In the genomic region with DNA sequence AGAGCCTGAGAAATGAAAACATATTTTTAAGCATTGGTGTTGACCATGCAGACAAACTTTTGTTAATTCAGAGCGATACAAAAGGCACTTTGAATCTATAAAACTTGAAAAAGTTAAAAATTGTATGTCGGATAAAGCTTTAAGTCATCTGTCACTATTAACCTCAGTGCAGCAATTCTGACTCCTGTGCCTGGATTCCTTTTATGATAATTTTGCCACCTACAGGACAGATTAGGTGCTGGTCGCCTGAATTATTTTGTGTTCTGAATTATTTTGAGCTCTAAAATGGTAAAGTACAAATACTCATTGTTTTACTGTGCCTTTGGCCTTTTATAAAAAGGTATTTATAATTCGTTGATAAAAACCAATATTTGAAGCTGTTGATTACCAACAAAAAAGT, we compare ENCODE assay signal across 8 cellular contexts. TPM values are rescaled to one million over a fixed set of nuclear protein-coding genes. Genes with fewer than 3 reads are reported as not detected.
DNase-seq lines count a peak whose midpoint lies in the region; ATAC-seq and TF ChIP-seq lines count a peak whose summit lies in the region.

No MANE protein-coding gene starts in this region.

- WGBS in hepatocyte (ENCODE audit: low lambda C conversion rate, missing lambda C conversion rate): 79% methylated on average over 4 of the region's 4 CpGs

- H2AFZ ChIP-seq in hepatocyte: no peak overlapping the region

- no peaks in the 10 kb centered on the region for H3K9me2 ChIP-seq in hepatocyte (replicated peaks; ENCODE audit: insufficient read depth)

- H3K27me3 ChIP-seq in CD4-positive, alpha-beta T cell (ENCODE audit: control insufficient read depth, insufficient read depth, low read length): no peaks in the 10 kb centered on the region
- H3K27me3 ChIP-seq in Panc1 (ENCODE audit: control insufficient read depth, insufficient read depth, low read length) (no peaks in the 10 kb centered on the region), hepatocyte (no peaks in the 10 kb centered on the region)

- no peaks in the 10 kb centered on the region for H3K36me3 ChIP-seq in Panc1 (ENCODE audit: control insufficient read depth, insufficient read depth, low read length)
- H3K36me3 ChIP-seq in hepatocyte (replicated peaks; ENCODE audit: insufficient read depth, low read depth): no peaks in the 10 kb centered on the region

- ATAC-seq in CD4-positive, alpha-beta T cell (ENCODE audit: poor library complexity): peak; percentile 80
- ATAC-seq in GM19372 (IDR thresholded peaks at IDR 0.05; ENCODE audit: low read depth, unreplicated experiment) (peak; percentile 68), Panc1 (no peak; the same call in 1 of the 2 replicates), HG02870 (IDR thresholded peaks at IDR 0.05; ENCODE audit: unreplicated experiment) (no peak)

- no peaks in the 10 kb centered on the region for H3K27me3 Mint-ChIP-seq in CD4-positive, alpha-beta T cell

- no peaks in the 10 kb centered on the region for H3K79me2 ChIP-seq in hepatocyte

- no peaks in the 10 kb centered on the region for H3K9me3 Mint-ChIP-seq in CD4-positive, alpha-beta T cell

- peaks cover 23% of the 10 kb centered on the region for H3K4me1 Mint-ChIP-seq in CD4-positive, alpha-beta T cell (ENCODE audit: low read depth)

- peaks cover 72% of the 10 kb centered on the region for H3K36me3 Mint-ChIP-seq in CD4-positive, alpha-beta T cell (ENCODE audit: low read depth)

- BruUV-seq in Panc1 (replicated peaks; lab: Mats Ljungman, UMichigan): no TSS peak

- POLR2A ChIA-PET in CD4-positive, alpha-beta T cell (lab: Charles Lee): interaction anchor here (0.6 to 3.3 kb wide), 9 partner anchors 12 to 130 kb away, joined by 3 to 56 read pairs (median 5); a partner anchor contains a TSS
- POLR2A ChIA-PET in Panc1 (lab: Charles Lee): no interaction called here

- H3K9me3 ChIP-seq in CD4-positive, alpha-beta T cell (ENCODE audit: control insufficient read depth, low read length): no peaks in the 10 kb centered on the region
- H3K9me3 ChIP-seq in Panc1 (ENCODE audit: control insufficient read depth, insufficient read depth, low read depth, low read length) (no peaks in the 10 kb centered on the region), hepatocyte (ENCODE audit: low read depth) (no peaks in the 10 kb centered on the region)

- no peak overlapping the region for H3K4me3 Mint-ChIP-seq in CD4-positive, alpha-beta T cell

- intact Hi-C loops in CD4-positive, alpha-beta T cell (cut with DNase I, micrococcal nuclease): loop anchor here (2.0 to 5.0 kb wide), 3 partner anchors 20 to 130 kb away; a partner anchor contains a TSS
- intact Hi-C loops in Panc1 (cut with micrococcal nuclease; ENCODE audit: unreplicated experiment) (no loop called here), posterior vena cava (cut with DNase I) (no loop called here)

- CTCF ChIA-PET in CD4-positive, alpha-beta T cell (lab: Charles Lee): interaction anchor here (0.8 to 2.4 kb wide), 17 partner anchors 9 to 130 kb away, joined by 3 to 13 read pairs (median 4); a partner anchor contains a TSS
- CTCF ChIA-PET in Panc1 (lab: Charles Lee): interaction anchor here (0.6 to 1.0 kb wide), 4 partner anchors 45 to 210 kb away, joined by 3 to 4 read pairs (median 3); a partner anchor contains a TSS

- H4K20me1 ChIP-seq in hepatocyte (ENCODE audit: insufficient read depth, poor library complexity, severe bottlenecking): no peaks in the 10 kb centered on the region

- peak overlapping the region; percentile 35 for H3K27ac Mint-ChIP-seq in CD4-positive, alpha-beta T cell

- peak in 1 of 10 experiments; percentile 4 for DNase-seq in CD4-positive, alpha-beta T cell
- DNase-seq in Panc1 (ENCODE audit: low read depth, low spot score): no peak
- DNase-seq in hepatocyte (ENCODE audit: low spot score): no peak
- no peak for DNase-seq in posterior vena cava (ENCODE audit: low spot score)
- DNase-seq in middle frontal gyrus (ENCODE audit: extremely low spot score, low spot score): no peak
- DNase-seq in activated gamma-delta T cell (lab: John Stamatoyannopoulos, UW): no peak

- in situ Hi-C loops in Panc1 (cut with HindIII; ENCODE audit: low pct_unique_long_range_greater_than_20kb, low sequenced_read_pairs): no loop called here

- H3K4me2 ChIP-seq in hepatocyte: no peak overlapping the region

- H3K27ac ChIP-seq in CD4-positive, alpha-beta T cell (ENCODE audit: low read depth, low read length): no peak overlapping the region
- H3K27ac ChIP-seq in Panc1 (ENCODE audit: low read length) (no peak overlapping the region), hepatocyte (no peak overlapping the region)

- no peak overlapping the region for H3K4me3 ChIP-seq in Panc1 (ENCODE audit: low read depth in 2 of 2, low read length in 2 of 2)
- no peak overlapping the region for H3K4me3 ChIP-seq in hepatocyte

- H3K4me1 ChIP-seq in Panc1 (ENCODE audit: control insufficient read depth, insufficient read depth, low read length) (no peaks in the 10 kb centered on the region), hepatocyte (ENCODE audit: insufficient read depth) (no peaks in the 10 kb centered on the region)

- peak; percentile 66 for TF ChIP-seq CTCF in CD4-positive, alpha-beta T cell (IDR thresholded peaks at IDR 0.05)
- TF ChIP-seq CTCF in Panc1 (IDR thresholded peaks at IDR 0.05) (peak; percentile 55; the same call in 1 of the 2 replicates), hepatocyte (IDR thresholded peaks at IDR 0.05; ENCODE audit: poor library complexity) (peak; percentile 21)

RNA-seq across cellular contexts. Expression of a gene that starts 19.4 kb away (rescaled TPM):
- 100 to 1,000 TPM; 177 to 184 TPM for total RNA-seq in CD4-positive, alpha-beta T cell
- total RNA-seq in Panc1 (2021; ENCODE audit: unreplicated experiment) (27.3 TPM), hepatocyte (35.8 and 41.1 TPM in 2 replicates), posterior vena cava (10 to 100 TPM; 14.9 to 23.7 TPM)
- polyA plus RNA-seq in Panc1 (2012; ENCODE audit: insufficient read length): 18.0 TPM
- polyA plus RNA-seq in hepatocyte: 13.1 and 18.5 TPM in 2 replicates

RNA-seq across cellular contexts. Expression of a gene that starts 53.7 kb away (rescaled TPM):
- 100 to 1,000 TPM; 107 to 112 TPM for total RNA-seq in CD4-positive, alpha-beta T cell
- total RNA-seq in Panc1 (2021; ENCODE audit: unreplicated experiment): 0.57 TPM
- 0.29 TPM for polyA plus RNA-seq in Panc1 (2012; ENCODE audit: insufficient read length)
- 1.1 and 2.1 TPM in 2 replicates for total RNA-seq in hepatocyte
- 0.64 and 0.88 TPM in 2 replicates for polyA plus RNA-seq in hepatocyte
- total RNA-seq in posterior vena cava: 1 to 10 TPM; 3.7 to 9.0 TPM

Comparison
In these comparisons a context has a peak if more than half of its experiments do, and no peak if none do; other contexts are left out.
1. ATAC-seq: peak in CD4-positive, alpha-beta T cell (single experiment) and GM19372 (single experiment); none in Panc1 (single experiment) and HG02870 (single experiment).
2. RNA of a gene that starts 53.7 kb away (total RNA-seq): 107 to 112 TPM in CD4-positive, alpha-beta T cell; 3.7 to 9.0 TPM in posterior vena cava, 1.1 to 2.1 TPM in hepatocyte and 0.57 TPM in Panc1 (single experiment); every median in the first group is over 10 times any median in the second.
3. intact Hi-C loops: an anchor here in CD4-positive, alpha-beta T cell (2.0 to 5.0 kb wide); none called in Panc1 and posterior vena cava.
4. Peak in every context shown above with its lines, with median percentiles within 50 percentile points of each other: CTCF ChIP-seq.